Comparison of ENCODE assay signal across 22 cellular contexts in genomic region chr9:38467404-38467803, GRCh38. TPM values are rescaled to one million over a fixed set of nuclear protein-coding genes. Genes with fewer than 3 reads are reported as not detected.
DNase-seq lines count a peak whose midpoint lies in the region; ATAC-seq, FAIRE-seq and TF ChIP-seq lines count a peak whose summit lies in the region.
"Had no signal": no experiment of that assay in that cellular context is flagged by ENCODE, and none has a peak within 500 bp of the region (broad histone marks: within the 10 kb centered on the region; RNA-seq: fewer than 3 reads in every experiment).

No MANE protein-coding gene starts in this region.

- no peak for TF ChIP-seq RAD21 in GM12878 (IDR thresholded peaks at IDR 0.05; ENCODE audit: insufficient read depth, low read depth, low read length)

- POLR2A ChIA-PET in GM12878 (lab: Charles Lee): no interaction called here

- no peaks in the 10 kb centered on the region for H3K79me2 ChIP-seq in GM12878 (ENCODE audit: control insufficient read depth, insufficient read depth, low read length)

- SMC1A ChIA-PET in GM12878 (lab: Charles Lee; ENCODE audit: uncharacterized antibody, unreplicated experiment): interaction anchor here (1.0 to 2.8 kb wide), 4 partner anchors 9 to 35 kb away, joined by 3 to 16 read pairs (median 4); no protein-coding TSS in a partner anchor

- RAD21 ChIA-PET in GM12878 (lab: Charles Lee; ENCODE audit: unreplicated experiment): no interaction called here

- H3K4me3 ChIP-seq in cardiac muscle cell (peak overlapping the region; percentile 5), GM12878 (no peak overlapping the region)

- H3K9ac ChIP-seq in GM12878 (ENCODE audit: control insufficient read depth, insufficient read depth, low read length): no peak overlapping the region

- DNase-seq in cardiac muscle cell (ENCODE audit: low read depth in 1 of 2, low spot score in 1 of 2) (peak in 1 of 2 donors; percentile 42), Right ventricle myocardium superior (no peak), NCI-H1092 (lab: John Stamatoyannopoulos, UW) (peak; percentile 47), GM12878 (ENCODE audit: low read depth, low spot score) (no peak), DMS 273 treated with DMSO at 0.1 percent for 48 hours (lab: John Stamatoyannopoulos, UW) (no peak), NCI-H187 treated with DMSO at 0.1 percent for 48 hours (lab: John Stamatoyannopoulos, UW) (no peak), HK-2 (ENCODE audit: unreplicated experiment) (no peak)
- DNase-seq: AML-193, EL, IMR-90, NCI-H1694 treated with DMSO at 0.1 percent for 48 hours, NCI-H526 treated with DMSO at 0.1 percent for 48 hours, SW 1271, T-helper 2 cell had no signal

- H3K36me3 ChIP-seq in cardiac muscle cell (no peaks in the 10 kb centered on the region), GM12878 (ENCODE audit: control insufficient read depth in 2 of 2, insufficient read depth in 2 of 2, low read length in 1 of 2) (no peaks in the 10 kb centered on the region)

- BruUV-seq in GM12878 (replicated peaks; lab: Mats Ljungman, UMichigan): TSS peak; percentile 75

- intact Hi-C loops in Right ventricle myocardium superior (cut with DNase I) (no loop called here), GM12878 (cut with micrococcal nuclease; ENCODE audit: unreplicated experiment) (no loop called here)

- ATAC-seq in Right ventricle myocardium superior (ENCODE audit: poor library complexity) (no peak), GM12878 (peak; percentile 51)
- ATAC-seq: Right ventricle myocardium inferior had no signal

- TF ChIP-seq CTCF in cardiac muscle cell (IDR thresholded peaks at IDR 0.05; ENCODE audit: low read depth, low read length) (no peak), GM12878 (IDR thresholded peaks at IDR 0.05 in 2 of 3, conservative IDR thresholded peaks at IDR 0.05 in 1 of 3; ENCODE audit: control insufficient read depth in 2 of 3, extremely low read depth in 1 of 3, insufficient read depth in 1 of 3, low read depth in 3 of 3, low read length in 3 of 3) (no peak)

- H3K9me3 ChIP-seq in cardiac muscle cell (ENCODE audit: low read depth) (no peaks in the 10 kb centered on the region), GM12878 (replicated peaks; ENCODE audit: control insufficient read depth, insufficient read depth, low read length) (no peaks in the 10 kb centered on the region; the same call in 1 of the 3 replicates)

- TF ChIP-seq EP300 in GM12878 (IDR thresholded peaks at IDR 0.05; ENCODE audit: borderline replicate concordance in 1 of 2, control insufficient read depth in 1 of 2, low read depth in 2 of 2, low read length in 2 of 2): no peak

- H4K20me1 ChIP-seq in GM12878 (ENCODE audit: control insufficient read depth, insufficient read depth): no peaks in the 10 kb centered on the region

- no peaks in the 10 kb centered on the region for H3K27me3 ChIP-seq in cardiac muscle cell
- H3K27me3 ChIP-seq in GM12878 (replicated peaks in 1 of 2; ENCODE audit: control insufficient read depth in 2 of 2, insufficient read depth in 2 of 2, low read length in 1 of 2): peaks cover 0 to 3% of the 10 kb centered on the region in 2 experiments; a peak in 1 of 4 replicates

- in situ Hi-C loops in GM12878 (cut with MboI): no loop called here

- H3K27ac ChIP-seq in cardiac muscle cell (no peak overlapping the region), GM12878 (ENCODE audit: control insufficient read depth, insufficient read depth) (no peak overlapping the region)
- H3K27ac ChIP-seq: C4-2B had no signal

- CTCF ChIA-PET in GM12878 (lab: Yijun Ruan, JAX): interaction anchor here (0.6 to 1.2 kb wide), 3 partner anchors 10 to 1991 kb away, joined by 4 to 5 read pairs (median 4); no protein-coding TSS in a partner anchor

- no peak for TF ChIP-seq POLR2A in GM12878 (IDR thresholded peaks at IDR 0.05; ENCODE audit: low read depth, low read length)

- FAIRE-seq in GM12878 (lab: Jason Lieb, UNC): no peak
- FAIRE-seq: D721Med, GM12891, H54, HTR-8/SVneo, RCC 7860 had no signal

- no peak overlapping the region for H3K4me2 ChIP-seq in GM12878 (ENCODE audit: control insufficient read depth, insufficient read depth)

- no peak overlapping the region for H2AFZ ChIP-seq in GM12878 (ENCODE audit: control insufficient read depth, low read depth, low read length)

- H3K4me1 ChIP-seq in cardiac muscle cell (ENCODE audit: low read depth) (peaks cover 13% of the 10 kb centered on the region), GM12878 (ENCODE audit: control insufficient read depth, insufficient read depth, low read length) (no peaks in the 10 kb centered on the region)

- WGBS in GM12878 (ENCODE audit: insufficient coverage, insufficient replicate concordance, low lambda C conversion rate, missing lambda C conversion rate): 0% methylated on average over 3 of the region's 3 CpGs

TF ChIP-seq in GM12878, 131 proteins besides CTCF, POLR2A, EP300 and RAD21:
- TF ChIP-seq JUNB (IDR thresholded peaks at IDR 0.05): no peak
- TF ChIP-seq RAD51 (IDR thresholded peaks at IDR 0.05): no peak
- TF ChIP-seq LARP7 (IDR thresholded peaks at IDR 0.05): no peak
- TF ChIP-seq MEF2A (IDR thresholded peaks at IDR 0.05; ENCODE audit: insufficient read depth, low read depth, low read length): no peak
- no peak for TF ChIP-seq IRF4 (IDR thresholded peaks at IDR 0.05; ENCODE audit: low read depth, low read length)
- TF ChIP-seq BHLHE40 (IDR thresholded peaks at IDR 0.05; ENCODE audit: borderline replicate concordance in 1 of 2, low read depth in 2 of 2, low read length in 1 of 2): no peak; a peak in 1 of 4 replicates
- no peak for TF ChIP-seq NR2F1 (conservative IDR thresholded peaks at IDR 0.05)
- no peak for TF ChIP-seq ATF3 (IDR thresholded peaks at IDR 0.05; ENCODE audit: borderline replicate concordance, extremely low read depth, low read depth, low read length)
- no peak for TF ChIP-seq SREBF2 (IDR thresholded peaks at IDR 0.05; ENCODE audit: low read length)
- no peak for TF ChIP-seq EGR1 (IDR thresholded peaks at IDR 0.05; ENCODE audit: borderline replicate concordance in 1 of 2, low read depth in 2 of 2, low read length in 2 of 2)
- no peak for TF ChIP-seq MXI1 (IDR thresholded peaks at IDR 0.05; ENCODE audit: low read depth, low read length)
- TF ChIP-seq NFIC (IDR thresholded peaks at IDR 0.05; ENCODE audit: low read depth, low read length): no peak
TF ChIP-seq in GM12878: peak in this region for 0.

RNA-seq across cellular contexts. Expression of gene IGFBPL1, which starts 43.1 kb away (rescaled TPM):
- total RNA-seq in cardiac muscle cell: 12.6 and 24.2 TPM in 2 replicates
- polyA plus RNA-seq in cardiac muscle cell: 2.0 and 4.2 TPM in 2 replicates
- total RNA-seq in Right ventricle myocardium superior: not detected
- not detected in 2 replicates for total RNA-seq in GM12878 (2013; cell fraction: nucleolus; rRNA removed)
- total RNA-seq in GM12878 (2014; rRNA removed): not detected in 2 replicates
- total RNA-seq in GM12878 (2014; rRNA removed; fragmentation: Illumina TruSeq; extraction: Trizol): not detected in 2 replicates
- not detected in 2 replicates for total RNA-seq in GM12878 (2021)
- not detected for polyA plus RNA-seq in GM12878 (2011; ENCODE audit: low read depth)
- not detected in 2 replicates for polyA plus RNA-seq in GM12878 (2011; rRNA removed)
- not detected in 2 replicates for polyA plus RNA-seq in GM12878 (2011; cell fraction: cytosol; rRNA removed)
- 0.10 and 0.12 TPM in 2 replicates for polyA plus RNA-seq in GM12878 (2011; cell fraction: nucleus; rRNA removed)
- not detected in 2 replicates for polyA plus RNA-seq in GM12878 (2012)
- polyA plus RNA-seq in GM12878 (2014; fragmentation: Illumina TruSeq; extraction: Trizol): not detected in 2 replicates
- not detected for polyA plus RNA-seq in GM12878 (2014; fragmentation: Nextera tagmentation; extraction: Ambion mirVana)
- not detected in 2 replicates for polyA plus RNA-seq in GM12878 (2014; rRNA removed)
- polyA plus RNA-seq in GM12878 (2016; fragmentation: Nextera tagmentation; extraction: Ambion mirVana): under 1 TPM in 1 of 2 experiments, not detected in 1; 0.25 TPM
- polyA minus RNA-seq in GM12878 (2011; rRNA and poly(A)+ RNA removed): not detected in 2 replicates
- polyA minus RNA-seq in GM12878 (2011; cell fraction: cytosol; rRNA and poly(A)+ RNA removed): not detected in 2 replicates
- polyA minus RNA-seq in GM12878 (2011; cell fraction: nucleus; rRNA and poly(A)+ RNA removed): not detected in 2 replicates
- total RNA-seq: IMR-90, OCI-LY7, Right ventricle myocardium inferior had no signal
- polyA plus RNA-seq: IMR-90 had no signal

Comparison
In these comparisons a context has a peak if more than half of its experiments do, and no peak if none do; other contexts are left out.
1. RNA of gene IGFBPL1, which starts 43.1 kb away (total RNA-seq): 12.6 to 24.2 TPM in cardiac muscle cell; not detected in Right ventricle myocardium superior (single experiment) and not detected in GM12878; every median in the first group is over 10 times any median in the second.